10 cellular contexts compared by ENCODE assay signal in the genomic region with DNA sequence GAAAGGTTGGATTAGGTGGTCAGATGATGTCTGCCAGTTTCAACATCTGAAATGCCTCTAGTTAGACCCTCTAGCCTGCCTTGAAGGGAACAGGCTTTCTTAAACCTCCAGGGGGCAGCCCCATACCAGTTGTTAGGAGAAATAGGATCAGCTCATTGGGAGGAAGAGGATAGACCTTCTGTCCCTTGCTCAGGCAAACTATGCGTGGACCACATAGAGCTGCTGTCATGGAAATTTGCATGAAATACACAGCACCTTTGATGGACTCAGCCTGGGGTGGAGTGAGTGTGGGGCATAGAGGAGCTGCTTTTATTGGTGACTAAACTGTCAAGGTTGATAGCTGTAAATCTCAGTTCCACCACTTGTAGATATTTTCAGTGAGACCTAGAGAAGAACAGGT. TPM values are rescaled to one million over a fixed set of nuclear protein-coding genes. Genes with fewer than 3 reads are reported as not detected.
DNase-seq lines count a peak whose midpoint lies in the region; TF ChIP-seq lines count a peak whose summit lies in the region.
"Had no signal": no experiment of that assay in that cellular context is flagged by ENCODE, and none has a peak within 500 bp of the region (broad histone marks: within the 10 kb centered on the region; RNA-seq: fewer than 3 reads in every experiment).

No MANE protein-coding gene starts in this region.

- no peaks in the 10 kb centered on the region for H3K9me3 Mint-ChIP-seq in HFFc6
- no peaks in the 10 kb centered on the region for H3K9me3 Mint-ChIP-seq in activated T-cell treated with anti-CD3 and anti-CD28 coated beads, Interleukin-2, amount 50 U/mL, for 24 hours
- no peaks in the 10 kb centered on the region for H3K9me3 Mint-ChIP-seq in activated CD4-positive, alpha-beta T cell treated with anti-CD3 and anti-CD28 coated beads, Interleukin-2, amount 10 ng/mL, durations not matched to agents 24 days and 14 days

- no peak overlapping the region for H3K27ac ChIP-seq in WERI-Rb-1
- H3K27ac ChIP-seq: neutrophil had no signal

- H3K27ac Mint-ChIP-seq in HFFc6: no peak overlapping the region
- H3K27ac Mint-ChIP-seq in activated T-cell treated with anti-CD3 and anti-CD28 coated beads, Interleukin-2, amount 50 U/mL, for 24 hours: no peak overlapping the region
- H3K27ac Mint-ChIP-seq in activated CD4-positive, alpha-beta T cell treated with anti-CD3 and anti-CD28 coated beads, Interleukin-2, amount 10 ng/mL, durations not matched to agents 24 days and 14 days: no peak overlapping the region

- no peaks in the 10 kb centered on the region for H3K27me3 ChIP-seq in WERI-Rb-1 (ENCODE audit: insufficient read depth, low read depth, severe bottlenecking)
- H3K27me3 ChIP-seq: neutrophil had no signal

- no peaks in the 10 kb centered on the region; the same call in 1 of the 2 replicates for H3K27me3 Mint-ChIP-seq in HFFc6 (ENCODE audit: insufficient read depth)
- H3K27me3 Mint-ChIP-seq in activated T-cell treated with anti-CD3 and anti-CD28 coated beads, Interleukin-2, amount 50 U/mL, for 24 hours: no peaks in the 10 kb centered on the region
- no peaks in the 10 kb centered on the region for H3K27me3 Mint-ChIP-seq in activated CD4-positive, alpha-beta T cell treated with anti-CD3 and anti-CD28 coated beads, Interleukin-2, amount 10 ng/mL, durations not matched to agents 24 days and 14 days

- H3K9me3 ChIP-seq in WERI-Rb-1 (ENCODE audit: severe bottlenecking): no peaks in the 10 kb centered on the region
- H3K9me3 ChIP-seq: neutrophil had no signal

- intact Hi-C loops in posterior vena cava (cut with DNase I): no loop called here
- intact Hi-C loops in activated CD4-positive, alpha-beta T cell treated with anti-CD3 and anti-CD28 coated beads, Interleukin-2, amount 10 ng/mL, durations not matched to agents 24 days and 14 days (cut with micrococcal nuclease): no loop called here

- DNase-seq in AG20443 (ENCODE audit: low spot score): peak; percentile 53
- no peak for DNase-seq in HFFc6
- DNase-seq in WERI-Rb-1: peak; percentile 69
- peak; percentile 84 for DNase-seq in left kidney (ENCODE audit: low read depth, low spot score)
- DNase-seq in posterior vena cava (ENCODE audit: low spot score): no peak
- DNase-seq in activated T-cell treated with anti-CD3 and anti-CD28 coated beads, Interleukin-2, amount 50 U/mL, for 24 hours: no peak
- DNase-seq in activated CD4-positive, alpha-beta T cell treated with anti-CD3 and anti-CD28 coated beads, Interleukin-2, amount 10 ng/mL, durations not matched to agents 24 days and 14 days: no peak
- no peak for DNase-seq in SW 1271 (lab: John Stamatoyannopoulos, UW)

- H3K36me3 Mint-ChIP-seq in HFFc6 (ENCODE audit: low read depth): no peaks in the 10 kb centered on the region
- no peaks in the 10 kb centered on the region for H3K36me3 Mint-ChIP-seq in activated T-cell treated with anti-CD3 and anti-CD28 coated beads, Interleukin-2, amount 50 U/mL, for 24 hours (ENCODE audit: low read depth)
- H3K36me3 Mint-ChIP-seq in activated CD4-positive, alpha-beta T cell treated with anti-CD3 and anti-CD28 coated beads, Interleukin-2, amount 10 ng/mL, durations not matched to agents 24 days and 14 days (ENCODE audit: low read depth): no peaks in the 10 kb centered on the region

- TF ChIP-seq CTCF in HFFc6 (IDR thresholded peaks at IDR 0.05) (peak; percentile 53), WERI-Rb-1 (IDR thresholded peaks at IDR 0.05; ENCODE audit: low read depth, low read length) (peak; percentile 68)

- H3K4me3 ChIP-seq in WERI-Rb-1 (ENCODE audit: low read depth, low read length): no peak overlapping the region

- no peaks in the 10 kb centered on the region for H3K36me3 ChIP-seq in WERI-Rb-1
- H3K36me3 ChIP-seq: neutrophil had no signal

- H3K4me3 Mint-ChIP-seq in HFFc6: no peak overlapping the region
- H3K4me3 Mint-ChIP-seq in activated T-cell treated with anti-CD3 and anti-CD28 coated beads, Interleukin-2, amount 50 U/mL, for 24 hours: no peak overlapping the region
- H3K4me3 Mint-ChIP-seq in activated CD4-positive, alpha-beta T cell treated with anti-CD3 and anti-CD28 coated beads, Interleukin-2, amount 10 ng/mL, durations not matched to agents 24 days and 14 days: no peak overlapping the region

- H3K4me1 Mint-ChIP-seq in HFFc6 (ENCODE audit: low read depth): no peaks in the 10 kb centered on the region
- no peaks in the 10 kb centered on the region for H3K4me1 Mint-ChIP-seq in activated T-cell treated with anti-CD3 and anti-CD28 coated beads, Interleukin-2, amount 50 U/mL, for 24 hours (ENCODE audit: low read depth)
- no peaks in the 10 kb centered on the region for H3K4me1 Mint-ChIP-seq in activated CD4-positive, alpha-beta T cell treated with anti-CD3 and anti-CD28 coated beads, Interleukin-2, amount 10 ng/mL, durations not matched to agents 24 days and 14 days

RNA-seq across cellular contexts. Expression of a gene that starts 38.4 kb away (rescaled TPM):
- not detected for total RNA-seq in HFFc6 (2021; fragmentation: NEBNext Ultra II Directional; extraction: Animal tissue kit (Norgen Biotek cat#: 25700))
- total RNA-seq in posterior vena cava: not detected
- not detected in 2 replicates for total RNA-seq in activated CD4-positive, alpha-beta T cell treated with anti-CD3 and anti-CD28 coated beads, Interleukin-2, amount 10 ng/mL, durations not matched to agents 24 days and 14 days
- total RNA-seq: dermis microvascular lymphatic vessel endothelial cell had no signal

Comparison
In these comparisons a context has a peak if more than half of its experiments do, and no peak if none do; other contexts are left out.
1. DNase-seq: peak in AG20443 (single experiment), WERI-Rb-1 (single experiment) and left kidney (single experiment); none in HFFc6 (single experiment), posterior vena cava (single experiment), activated T-cell treated with anti-CD3 and anti-CD28 coated beads, Interleukin-2, amount 50 U/mL, for 24 hours (single experiment), activated CD4-positive, alpha-beta T cell treated with anti-CD3 and anti-CD28 coated beads, Interleukin-2, amount 10 ng/mL, durations not matched to agents 24 days and 14 days (single experiment) and SW 1271 (0 of 2).